ENCODE assay signal across 9 cellular contexts in the genomic region with DNA sequence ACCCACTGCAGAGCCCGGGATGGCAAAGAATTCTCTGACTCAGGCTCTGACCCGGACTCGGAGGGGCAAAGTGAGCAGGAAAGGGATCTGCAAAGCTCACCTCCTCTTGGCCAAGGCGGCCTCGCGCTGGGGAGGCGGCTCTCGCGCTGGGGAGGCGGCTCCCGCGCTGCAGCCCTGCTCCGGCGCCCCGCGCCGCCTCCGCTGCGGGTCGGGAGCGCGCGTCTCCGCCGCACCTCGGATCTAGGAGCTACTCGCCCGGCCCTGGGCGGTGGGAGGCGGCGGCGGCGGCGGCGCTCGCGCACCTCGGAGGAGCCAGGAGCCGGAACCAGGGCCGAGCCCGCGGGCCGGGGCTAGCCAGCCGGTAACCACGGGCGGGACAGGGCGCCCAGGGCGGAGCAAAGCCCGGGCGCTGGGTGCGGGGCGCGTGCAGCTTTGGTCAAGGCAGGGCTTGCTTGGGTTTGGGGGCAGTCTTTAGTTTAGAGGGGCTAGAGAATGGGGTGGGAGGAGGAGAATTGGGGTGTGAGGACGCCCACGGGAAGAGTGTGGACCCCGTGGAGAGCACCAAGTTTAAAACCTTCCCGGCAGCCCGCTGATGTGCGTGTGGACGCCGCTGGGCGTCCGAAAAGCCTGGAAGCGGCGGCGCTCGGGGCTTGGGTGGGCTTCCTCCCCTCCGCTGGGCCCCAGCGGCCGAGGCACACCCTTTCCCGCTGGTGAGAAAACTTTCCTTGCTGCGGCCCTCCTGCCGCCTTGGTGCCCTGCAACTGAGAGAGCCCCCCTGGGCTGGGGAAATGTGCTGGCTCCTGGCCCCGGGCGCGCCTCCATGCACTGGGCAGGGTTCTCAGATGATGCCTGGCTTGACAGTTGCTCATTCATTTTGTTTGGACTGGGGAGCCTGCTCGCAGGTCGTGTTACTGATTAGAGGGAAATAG. TPM values are rescaled to one million over a fixed set of nuclear protein-coding genes. Genes with fewer than 3 reads are reported as not detected.
DNase-seq lines count a peak whose midpoint lies in the region; ATAC-seq lines count a peak whose summit lies in the region.
"Had no signal": no experiment of that assay in that cellular context is flagged by ENCODE, and none has a peak within 500 bp of the region (broad histone marks: within the 10 kb centered on the region; RNA-seq: fewer than 3 reads in every experiment).

A gene with protein sequence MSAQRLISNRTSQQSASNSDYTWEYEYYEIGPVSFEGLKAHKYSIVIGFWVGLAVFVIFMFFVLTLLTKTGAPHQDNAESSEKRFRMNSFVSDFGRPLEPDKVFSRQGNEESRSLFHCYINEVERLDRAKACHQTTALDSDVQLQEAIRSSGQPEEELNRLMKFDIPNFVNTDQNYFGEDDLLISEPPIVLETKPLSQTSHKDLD (plus strand): TSS at position 250 of the 929 bp plus-strand sequence. CDS start 21,547 bp downstream, outside the sequence.

- H3K27me3 Mint-ChIP-seq in IgD-negative memory B cell: peaks cover 32% of the 10 kb centered on the region
- H3K27me3 Mint-ChIP-seq in activated naive CD8-positive, alpha-beta T cell treated with anti-CD3 and anti-CD28 coated beads, Interleukin-2, amount 10 ng/mL, durations not matched to agents 7 days and 5 days: peaks cover 45% of the 10 kb centered on the region

- H3K4me1 Mint-ChIP-seq in IgD-negative memory B cell: peaks cover 0 to 16% (median 4%) of the 10 kb centered on the region in 3 donors
- peaks cover 3% of the 10 kb centered on the region for H3K4me1 Mint-ChIP-seq in activated naive CD8-positive, alpha-beta T cell treated with anti-CD3 and anti-CD28 coated beads, Interleukin-2, amount 10 ng/mL, durations not matched to agents 7 days and 5 days

- H3K4me3 ChIP-seq in iPS-15b (ENCODE audit: low read depth, low read length) (peak within 1 kb of the TSS; percentile 76), skeletal muscle satellite cell (ENCODE audit: low read length) (peak within 1 kb of the TSS; percentile 81)

- POLR2A ChIA-PET in activated naive CD8-positive, alpha-beta T cell treated with anti-CD3 and anti-CD28 coated beads, Interleukin-2, amount 10 ng/mL, durations not matched to agents 7 days and 5 days (lab: Charles Lee): no interaction called here

- H3K4me3 Mint-ChIP-seq in IgD-negative memory B cell: peak within 1 kb of the TSS in 3 of 4 donors; percentile 57 to 85 (median 70)
- peak within 1 kb of the TSS; percentile 16 for H3K4me3 Mint-ChIP-seq in activated naive CD8-positive, alpha-beta T cell treated with anti-CD3 and anti-CD28 coated beads, Interleukin-2, amount 10 ng/mL, durations not matched to agents 7 days and 5 days

- H3K36me3 ChIP-seq in iPS-15b (ENCODE audit: control insufficient read depth, insufficient read depth, low read length): peaks cover 7% of the 10 kb centered on the region
- H3K36me3 ChIP-seq in skeletal muscle satellite cell (ENCODE audit: insufficient read depth, low read length): no peaks in the 10 kb centered on the region
- H3K36me3 ChIP-seq: adrenal gland had no signal

- H3K27ac Mint-ChIP-seq in IgD-negative memory B cell: peak within 1 kb of the TSS in 1 of 3 donors; percentile 7
- H3K27ac Mint-ChIP-seq in activated naive CD8-positive, alpha-beta T cell treated with anti-CD3 and anti-CD28 coated beads, Interleukin-2, amount 10 ng/mL, durations not matched to agents 7 days and 5 days: no peak within 1 kb of the TSS

- H3K9me3 ChIP-seq in iPS-15b (ENCODE audit: control insufficient read depth, insufficient read depth, low read length) (peaks cover 2% of the 10 kb centered on the region), skeletal muscle satellite cell (replicated peaks; ENCODE audit: low read length) (no peaks in the 10 kb centered on the region)
- H3K9me3 ChIP-seq: adrenal gland had no signal

- DNase-seq in activated CD8-positive, alpha-beta memory T cell treated with anti-CD3 and anti-CD28 coated beads, Interleukin-2, amount 50 U/mL, for 48 hours: peak; percentile 55
- no peak for DNase-seq in activated CD8-positive, alpha-beta memory T cell treated with anti-CD3 and anti-CD28 coated beads for 24 hours
- peak; percentile 35 for DNase-seq in activated naive CD8-positive, alpha-beta T cell treated with anti-CD3 and anti-CD28 coated beads, Interleukin-2, amount 10 ng/mL, durations not matched to agents 7 days and 5 days

- peaks cover 16% of the 10 kb centered on the region for H3K4me1 ChIP-seq in iPS-15b (ENCODE audit: control insufficient read depth, insufficient read depth, low read length)
- H3K4me1 ChIP-seq in skeletal muscle satellite cell (ENCODE audit: control insufficient read depth, insufficient read depth, low read length): no peaks in the 10 kb centered on the region
- H3K4me1 ChIP-seq: adrenal gland had no signal

- H3K36me3 Mint-ChIP-seq in IgD-negative memory B cell: no peaks in the 10 kb centered on the region
- no peaks in the 10 kb centered on the region for H3K36me3 Mint-ChIP-seq in activated naive CD8-positive, alpha-beta T cell treated with anti-CD3 and anti-CD28 coated beads, Interleukin-2, amount 10 ng/mL, durations not matched to agents 7 days and 5 days

- ATAC-seq in activated naive CD8-positive, alpha-beta T cell treated with anti-CD3 and anti-CD28 coated beads, Interleukin-2, amount 10 ng/mL, durations not matched to agents 7 days and 5 days (ENCODE audit: low read depth): peak; percentile 58
- ATAC-seq in HG03196 (IDR thresholded peaks at IDR 0.05; ENCODE audit: unreplicated experiment) (no peak), GM19455 (IDR thresholded peaks at IDR 0.05; ENCODE audit: unreplicated experiment) (no peak)

- peak within 1 kb of the TSS; percentile 99 for H3K4me2 ChIP-seq in skeletal muscle satellite cell (ENCODE audit: low read length)

- peaks cover 4% of the 10 kb centered on the region for H3K27me3 ChIP-seq in iPS-15b (ENCODE audit: control insufficient read depth, insufficient read depth, low read length)
- peaks cover 11% of the 10 kb centered on the region for H3K27me3 ChIP-seq in skeletal muscle satellite cell (ENCODE audit: control insufficient read depth, insufficient read depth, low read length)

- H3K9ac ChIP-seq in iPS-15b (ENCODE audit: low read depth, low read length) (peak within 1 kb of the TSS; percentile 74), skeletal muscle satellite cell (ENCODE audit: low read depth, low read length) (peak within 1 kb of the TSS; percentile 54)

- H3K9me3 Mint-ChIP-seq in IgD-negative memory B cell: no peaks in the 10 kb centered on the region
- no peaks in the 10 kb centered on the region for H3K9me3 Mint-ChIP-seq in activated naive CD8-positive, alpha-beta T cell treated with anti-CD3 and anti-CD28 coated beads, Interleukin-2, amount 10 ng/mL, durations not matched to agents 7 days and 5 days

RNA-seq across cellular contexts. Expression of the gene that starts here (rescaled TPM):
- polyA plus RNA-seq in IgD-negative memory B cell: not detected
- not detected for total RNA-seq in activated naive CD8-positive, alpha-beta T cell treated with anti-CD3 and anti-CD28 coated beads, Interleukin-2, amount 10 ng/mL, durations not matched to agents 7 days and 5 days
- 1.3 and 2.2 TPM in 2 replicates for total RNA-seq in skeletal muscle satellite cell (2012; rRNA removed)

Comparison
In these comparisons a context has a peak if more than half of its experiments do, and no peak if none do; other contexts are left out.
1. Peak in DNase-seq and ATAC-seq in activated naive CD8-positive, alpha-beta T cell treated with anti-CD3 and anti-CD28 coated beads, Interleukin-2, amount 10 ng/mL, durations not matched to agents 7 days and 5 days; RNA of the gene not detected or under 1 TPM.